In genomic region chr6:88166493-88166900, GRCh38 we compare ENCODE assay signal across 8 cellular contexts. TPM values are rescaled to one million over a fixed set of nuclear protein-coding genes. Genes with fewer than 3 reads are reported as not detected.
DNase-seq lines count a peak whose midpoint lies in the region; ATAC-seq and TF ChIP-seq lines count a peak whose summit lies in the region.

No MANE protein-coding gene starts in this region.

- H3K27ac Mint-ChIP-seq in osteocyte (ENCODE audit: unreplicated experiment), result no peak overlapping the region

- H3K9me3 Mint-ChIP-seq in osteocyte (ENCODE audit: unreplicated experiment), result no peaks in the 10 kb centered on the region

- peaks cover 4% of the 10 kb centered on the region for H3K36me3 Mint-ChIP-seq in osteocyte (ENCODE audit: unreplicated experiment)

- peak; percentile 41 for DNase-seq in NCI-H1105 treated with DMSO at 0.1 percent for 48 hours (lab: John Stamatoyannopoulos, UW)
- DNase-seq in NCI-H1105 (lab: John Stamatoyannopoulos, UW), result no peak
- peak; percentile 10 for DNase-seq in fibroblast of mammary gland (ENCODE audit: low read depth)
- DNase-seq in osteocyte (ENCODE audit: extremely low spot score, unreplicated experiment), result no peak
- no peak for DNase-seq in SKM-1 (lab: John Stamatoyannopoulos, UW; ENCODE audit: unreplicated experiment)
- no peak for DNase-seq in NCI-H2081 treated with DMSO at 0.1 percent for 48 hours (lab: John Stamatoyannopoulos, UW)

- ATAC-seq in HG02588 (IDR thresholded peaks at IDR 0.05; ENCODE audit: unreplicated experiment) (peak; percentile 41), SK-N-SH treated with all-trans-retinoic acid at 6 μM for 48 hours (peak; percentile 20; the same call in 2 of the 3 replicates)

- peak overlapping the region; percentile 51 for H3K4me3 ChIP-seq in fibroblast of mammary gland (ENCODE audit: control insufficient read depth, low read depth, low read length)

- no peak for TF ChIP-seq CTCF in fibroblast of mammary gland (conservative IDR thresholded peaks at IDR 0.05; ENCODE audit: control insufficient read depth, insufficient read depth, low read depth, low read length)
- no peak for TF ChIP-seq CTCF in osteocyte (IDR thresholded peaks at IDR 0.05)

- H3K4me3 Mint-ChIP-seq in osteocyte (ENCODE audit: unreplicated experiment), result peak overlapping the region; percentile 70

- peaks cover 9% of the 10 kb centered on the region for H3K4me1 Mint-ChIP-seq in osteocyte (ENCODE audit: unreplicated experiment)

- peaks cover 68% of the 10 kb centered on the region for H3K27me3 Mint-ChIP-seq in osteocyte (ENCODE audit: unreplicated experiment)

TF ChIP-seq in SK-N-SH treated with all-trans-retinoic acid at 6 μM for 48 hours, 23 proteins besides CTCF, POLR2A, EP300 and RAD21:
- TF ChIP-seq PATZ1 (CRISPR knock-in tag; IDR thresholded peaks at IDR 0.05; ENCODE audit: borderline replicate concordance) (no peak), ZC3H10 (CRISPR knock-in tag; IDR thresholded peaks at IDR 0.05) (no peak), PPARA (CRISPR knock-in tag; IDR thresholded peaks at IDR 0.05; ENCODE audit: borderline replicate concordance) (no peak), ZFP30 (CRISPR knock-in tag; IDR thresholded peaks at IDR 0.05) (no peak), CSRNP3 (CRISPR knock-in tag; IDR thresholded peaks at IDR 0.05) (no peak), TSHZ2 (CRISPR knock-in tag; IDR thresholded peaks at IDR 0.05) (no peak), ISL1 (CRISPR knock-in tag; IDR thresholded peaks at IDR 0.05) (no peak), ZNF565 (CRISPR knock-in tag; conservative IDR thresholded peaks at IDR 0.05; ENCODE audit: low read depth) (no peak), ZFP3 (CRISPR knock-in tag; IDR thresholded peaks at IDR 0.05) (no peak), BACH2 (CRISPR knock-in tag; IDR thresholded peaks at IDR 0.05; ENCODE audit: borderline replicate concordance) (no peak), POU6F1 (CRISPR knock-in tag; IDR thresholded peaks at IDR 0.05; ENCODE audit: borderline replicate concordance, low read depth) (no peak), RARB (CRISPR knock-in tag; IDR thresholded peaks at IDR 0.05) (no peak), SNAI2 (CRISPR knock-in tag; IDR thresholded peaks at IDR 0.05) (no peak), GLIS3 (CRISPR knock-in tag; IDR thresholded peaks at IDR 0.05) (no peak)

RNA-seq across cellular contexts. Expression of gene CNR1, which starts 0.3 kb away (rescaled TPM):
- not detected in 2 replicates for total RNA-seq in osteocyte

Comparison
In these comparisons a context has a peak if more than half of its experiments do, and no peak if none do; other contexts are left out.
1. DNase-seq: peak in NCI-H1105 treated with DMSO at 0.1 percent for 48 hours (single experiment) and fibroblast of mammary gland (single experiment); none in NCI-H1105 (single experiment), osteocyte (single experiment), SKM-1 (single experiment) and NCI-H2081 treated with DMSO at 0.1 percent for 48 hours (single experiment).